ENCODE assay signal across 2 cellular contexts in genomic region chr11:3139481-3140290, GRCh38.
TF ChIP-seq lines count a peak whose summit lies in the region.

No MANE protein-coding gene starts in this region.

TF ChIP-seq in SK-N-SH treated with all-trans-retinoic acid at 6 μM for 48 hours, 23 proteins besides CTCF, POLR2A, EP300 and RAD21 (continued from another document):
- TF ChIP-seq TSHZ2 (CRISPR knock-in tag; IDR thresholded peaks at IDR 0.05), result no peak
- TF ChIP-seq ZNF70 (CRISPR knock-in tag; IDR thresholded peaks at IDR 0.05), result peak; percentile 99
- no peak for TF ChIP-seq RARB (CRISPR knock-in tag; IDR thresholded peaks at IDR 0.05)

TF ChIP-seq in SK-N-SH, 30 proteins besides CTCF, POLR2A, EP300 and RAD21 (continued from another document):
- TF ChIP-seq ZBTB33 (IDR thresholded peaks at IDR 0.05; ENCODE audit: borderline replicate concordance, low read depth), result no peak
- TF ChIP-seq POLR2AphosphoS5 (IDR thresholded peaks at IDR 0.05; ENCODE audit: low read depth, low read length), result no peak
- no peak for TF ChIP-seq USF2 (IDR thresholded peaks at IDR 0.05; ENCODE audit: borderline replicate concordance, low read depth, low read length)
- no peak for TF ChIP-seq MEF2A (IDR thresholded peaks at IDR 0.05; ENCODE audit: borderline replicate concordance, low read depth)
